18 cellular contexts compared by ENCODE assay signal in genomic region chr16:83615131-83615530, GRCh38.
"Had no signal": no experiment of that assay in that cellular context is flagged by ENCODE, and none has a peak within 500 bp of the region (broad histone marks: within the 10 kb centered on the region; RNA-seq: fewer than 3 reads in every experiment).

No MANE protein-coding gene starts in this region.

- H3K27ac ChIP-seq: colonic mucosa, neutrophil, right atrium auricular region, tibial artery, uterus had no signal

- DNase-seq: activated CD4-positive, alpha-beta T cell treated with anti-CD3 and anti-CD28 coated beads, Interleukin-2, amount 10 ng/mL, durations not matched to agents 24 days and 14 days; activated CD8-positive, alpha-beta memory T cell treated with anti-CD3 and anti-CD28 coated beads for 24 hours; activated naive CD4-positive, alpha-beta T cell treated with anti-CD3 and anti-CD28 coated beads for 36 hours; caudate nucleus; colonic mucosa; effector CD4-positive, alpha-beta T cell; hippocampal formation; left cardiac atrium; naive thymus-derived CD8-positive, alpha-beta T cell; tibial artery; uterus had no signal

- H3K4me1 ChIP-seq: colonic mucosa, right atrium auricular region, tibial artery, uterus had no signal

- ATAC-seq: activated T-helper 17 cell treated with anti-CD3 and anti-CD28 coated beads, Interleukin-2, amount 50 U/mL, for 72 hours; left cardiac atrium; naive thymus-derived CD8-positive, alpha-beta T cell; stimulated activated memory B cell treated with anti-CD40 and anti-IgM and Interleukin-4, amounts not matched to agents 10 μg/mL and 1 μg/mL and 100 μg/mL, for 72 hours; WTC11 had no signal

- H3K36me3 ChIP-seq: colonic mucosa, neutrophil, right atrium auricular region, tibial artery, uterus had no signal

- H3K4me2 ChIP-seq: smooth muscle cell had no signal

- H3K9me3 ChIP-seq: colonic mucosa, neutrophil, right atrium auricular region, tibial artery, uterus had no signal

- H3K4me3 ChIP-seq: colonic mucosa, lung, right atrium auricular region, smooth muscle cell, tibial artery, uterus had no signal
